Comparison of ENCODE assay signal across 1 cellular context in genomic region chr21:40845621-40846020, GRCh38.
TF ChIP-seq lines count a peak whose summit lies in the region.

No MANE protein-coding gene starts in this region.

TF ChIP-seq in IMR-90, 13 proteins besides CTCF, POLR2A, EP300 and RAD21 (continued from another document):
- TF ChIP-seq CEBPB (IDR thresholded peaks at IDR 0.05; ENCODE audit: low read depth, low read length) = no peak
- TF ChIP-seq RCOR1 (IDR thresholded peaks at IDR 0.05; ENCODE audit: insufficient replicate concordance, low read length) = no peak
- TF ChIP-seq BHLHE40 (IDR thresholded peaks at IDR 0.05; ENCODE audit: low read depth, low read length) = no peak
- TF ChIP-seq NFE2L2 (IDR thresholded peaks at IDR 0.05; ENCODE audit: low read depth, low read length) = no peak
- TF ChIP-seq ELK1 (IDR thresholded peaks at IDR 0.05; ENCODE audit: borderline replicate concordance, low read depth, low read length) = no peak
- TF ChIP-seq CHD1 (IDR thresholded peaks at IDR 0.05; ENCODE audit: low read depth, low read length) = no peak
- TF ChIP-seq MAFK (IDR thresholded peaks at IDR 0.05; ENCODE audit: low read depth, low read length) = no peak
- no peak for TF ChIP-seq FOS (IDR thresholded peaks at IDR 0.05; ENCODE audit: low read depth, low read length)
- TF ChIP-seq MXI1 (IDR thresholded peaks at IDR 0.05; ENCODE audit: borderline replicate concordance, low read depth, low read length) = no peak
- no peak for TF ChIP-seq RFX5 (IDR thresholded peaks at IDR 0.05; ENCODE audit: low read depth, low read length)
- TF ChIP-seq USF2 (IDR thresholded peaks at IDR 0.05; ENCODE audit: low read depth, low read length) = no peak
TF ChIP-seq in IMR-90: peak in this region for 0.
